ENCODE assay signal across 15 cellular contexts in genomic region chr22:30373331-30374325, GRCh38.
"Had no signal": no experiment of that assay in that cellular context is flagged by ENCODE, and none has a peak within 500 bp of the region (broad histone marks: within the 10 kb centered on the region; RNA-seq: fewer than 3 reads in every experiment).

No MANE protein-coding gene starts in this region.

- H3K36me3 ChIP-seq: adrenal gland, lower lobe of right lung had no signal

- H3K27ac Mint-ChIP-seq: activated CD4-positive, alpha-beta T cell treated with anti-CD3 and anti-CD28 coated beads, Interleukin-2, amount 10 ng/mL, durations not matched to agents 24 days and 14 days; activated naive CD4-positive, alpha-beta T cell treated with anti-CD3 and anti-CD28 coated beads, Interleukin-2, amount 10 ng/mL, durations not matched to agents 7 days and 5 days; activated T-helper 2 cell treated with anti-CD3 and anti-CD28 coated beads, Interferon-gamma antibody, Interleukin-2, Interleukin-4, amounts not matched to agents 10 μg/mL and 5 μg/mL and 100 μg/mL, durations not matched to agents 14 hours and 24 hours and 36 hours had no signal

- H3K4me1 Mint-ChIP-seq: activated CD4-positive, alpha-beta T cell treated with anti-CD3 and anti-CD28 coated beads, Interleukin-2, amount 10 ng/mL, durations not matched to agents 24 days and 14 days; activated naive CD4-positive, alpha-beta T cell treated with anti-CD3 and anti-CD28 coated beads, Interleukin-2, amount 10 ng/mL, durations not matched to agents 7 days and 5 days; naive B cell; stimulated activated naive CD8-positive, alpha-beta T cell treated with anti-CD3 and anti-CD28 coated beads, Interleukin-15, amount 100 ng/mL, for 72 hours had no signal

- H3K4me3 Mint-ChIP-seq: activated CD4-positive, alpha-beta T cell treated with anti-CD3 and anti-CD28 coated beads, Interleukin-2, amount 10 ng/mL, durations not matched to agents 24 days and 14 days; activated naive CD4-positive, alpha-beta T cell treated with anti-CD3 and anti-CD28 coated beads, Interleukin-2, amount 10 ng/mL, durations not matched to agents 7 days and 5 days; naive B cell; stimulated activated naive CD8-positive, alpha-beta T cell treated with anti-CD3 and anti-CD28 coated beads, Interleukin-15, amount 100 ng/mL, for 72 hours; WTC11 had no signal

- H3K9me3 ChIP-seq: adrenal gland, lower lobe of right lung, psoas muscle, thoracic aorta had no signal

- H3K27ac ChIP-seq: adrenal gland, lower lobe of right lung, psoas muscle, thoracic aorta had no signal

- H3K9me3 Mint-ChIP-seq: activated CD4-positive, alpha-beta T cell treated with anti-CD3 and anti-CD28 coated beads, Interleukin-2, amount 10 ng/mL, durations not matched to agents 24 days and 14 days; activated naive CD4-positive, alpha-beta T cell treated with anti-CD3 and anti-CD28 coated beads, Interleukin-2, amount 10 ng/mL, durations not matched to agents 7 days and 5 days; activated T-helper 2 cell treated with anti-CD3 and anti-CD28 coated beads, Interferon-gamma antibody, Interleukin-2, Interleukin-4, amounts not matched to agents 10 μg/mL and 5 μg/mL and 100 μg/mL, durations not matched to agents 14 hours and 24 hours and 36 hours; naive B cell; stimulated activated naive CD8-positive, alpha-beta T cell treated with anti-CD3 and anti-CD28 coated beads, Interleukin-15, amount 100 ng/mL, for 72 hours; WTC11 had no signal

- H3K27me3 ChIP-seq: adrenal gland had no signal

- DNase-seq: activated CD4-positive, alpha-beta T cell treated with anti-CD3 and anti-CD28 coated beads, Interleukin-2, amount 10 ng/mL, durations not matched to agents 24 days and 14 days; activated naive CD4-positive, alpha-beta T cell treated with anti-CD3 and anti-CD28 coated beads, Interleukin-2, amount 10 ng/mL, durations not matched to agents 7 days and 5 days; activated T-cell treated with anti-CD3 and anti-CD28 coated beads for 4 hours; hippocampal formation; lower lobe of right lung; naive B cell; occipital lobe; psoas muscle; stimulated activated CD4-positive, alpha-beta T cell treated with anti-CD3 and anti-CD28 coated beads, Interleukin-4, amount 100 ng/mL, for 4 hours; stimulated activated naive CD8-positive, alpha-beta T cell treated with anti-CD3 and anti-CD28 coated beads, Interleukin-15, amount 100 ng/mL, for 72 hours; T-helper 1 cell had no signal

- H3K27me3 Mint-ChIP-seq: activated CD4-positive, alpha-beta T cell treated with anti-CD3 and anti-CD28 coated beads, Interleukin-2, amount 10 ng/mL, durations not matched to agents 24 days and 14 days; activated naive CD4-positive, alpha-beta T cell treated with anti-CD3 and anti-CD28 coated beads, Interleukin-2, amount 10 ng/mL, durations not matched to agents 7 days and 5 days; naive B cell; stimulated activated naive CD8-positive, alpha-beta T cell treated with anti-CD3 and anti-CD28 coated beads, Interleukin-15, amount 100 ng/mL, for 72 hours had no signal

- ATAC-seq: stimulated activated naive CD8-positive, alpha-beta T cell treated with anti-CD3 and anti-CD28 coated beads, Interleukin-15, amount 100 ng/mL, for 72 hours had no signal

- H3K36me3 Mint-ChIP-seq: activated naive CD4-positive, alpha-beta T cell treated with anti-CD3 and anti-CD28 coated beads, Interleukin-2, amount 10 ng/mL, durations not matched to agents 7 days and 5 days; naive B cell; WTC11 had no signal

- H3K4me3 ChIP-seq: adrenal gland, lower lobe of right lung, psoas muscle, thoracic aorta had no signal

- H3K4me1 ChIP-seq: lower lobe of right lung, psoas muscle had no signal
